In genomic region chr1:236100799-236101198, GRCh38 we compare ENCODE assay signal across 10 cellular contexts. TPM values are rescaled to one million over a fixed set of nuclear protein-coding genes. Genes with fewer than 3 reads are reported as not detected.
"Had no signal": no experiment of that assay in that cellular context is flagged by ENCODE, and none has a peak within 500 bp of the region (broad histone marks: within the 10 kb centered on the region; RNA-seq: fewer than 3 reads in every experiment).

No MANE protein-coding gene starts in this region.

- H3K27ac Mint-ChIP-seq: IgD-negative memory B cell had no signal

- DNase-seq: IMR-90, KBM-7, KG1 had no signal

- H3K36me3 Mint-ChIP-seq: IgD-negative memory B cell had no signal

- FAIRE-seq: HepG2, HTR-8/SVneo, K562 had no signal

- H3K4me3 Mint-ChIP-seq: IgD-negative memory B cell had no signal

- H3K9ac ChIP-seq: KMS-11 had no signal

- H3K27ac ChIP-seq: HL-60, KMS-11 had no signal

- H3K4me3 ChIP-seq: K562 had no signal

- ATAC-seq: HepG2, K562 had no signal

- H3K4me2 ChIP-seq: KMS-11 had no signal

RNA-seq across cellular contexts. Expression of gene NID1, which starts 35.9 kb away (rescaled TPM):
- total RNA-seq: HT-29 had no signal
- polyA plus RNA-seq: IgD-negative memory B cell, K562 had no signal
